Comparison of ENCODE assay signal across 9 cellular contexts in genomic region chr3:184523825-184524615, GRCh38. TPM values are rescaled to one million over a fixed set of nuclear protein-coding genes. Genes with fewer than 3 reads are reported as not detected.
DNase-seq lines count a peak whose midpoint lies in the region; ATAC-seq and TF ChIP-seq lines count a peak whose summit lies in the region.
"Had no signal": no experiment of that assay in that cellular context is flagged by ENCODE, and none has a peak within 500 bp of the region (broad histone marks: within the 10 kb centered on the region; RNA-seq: fewer than 3 reads in every experiment).

No MANE protein-coding gene starts in this region.

- DNase-seq in NCI-H345 (lab: John Stamatoyannopoulos, UW), result peak; percentile 18
- DNase-seq in NCI-H345 treated with DMSO at 0.1 percent for 48 hours (lab: John Stamatoyannopoulos, UW; ENCODE audit: unreplicated experiment), result no peak
- DNase-seq in NCI-H226, result peak; percentile 73
- DNase-seq in choroid plexus epithelial cell (ENCODE audit: low read depth), result peak; percentile 65
- no peak for DNase-seq in omental fat pad (ENCODE audit: low spot score)
- DNase-seq in retina, result no peak

- no peak overlapping the region for H3K4me3 ChIP-seq in choroid plexus epithelial cell (ENCODE audit: low read depth, low read length)

- ATAC-seq in omental fat pad (ENCODE audit: low FRiP score) (peak; percentile 91), HG03439 (IDR thresholded peaks at IDR 0.05; ENCODE audit: unreplicated experiment) (no peak), GM18502 (IDR thresholded peaks at IDR 0.05; ENCODE audit: poor library complexity, unreplicated experiment) (no peak)

- TF ChIP-seq CTCF in choroid plexus epithelial cell (conservative IDR thresholded peaks at IDR 0.05; ENCODE audit: low read depth, low read length) (no peak), omental fat pad (IDR thresholded peaks at IDR 0.05) (no peak)

RNA-seq across cellular contexts. Expression of gene EPHB3, which starts 37.6 kb away (rescaled TPM):
- 1 to 10 TPM in 3 of 4 donors, under 1 TPM in 1; 0.79 to 3.1 (median 2.1) TPM for total RNA-seq in omental fat pad
- total RNA-seq: NCI-H460 had no signal

Comparison
In these comparisons a context has a peak if more than half of its experiments do, and no peak if none do; other contexts are left out.
1. DNase-seq: peak in NCI-H345 (single experiment), NCI-H226 (single experiment) and choroid plexus epithelial cell (single experiment); none in NCI-H345 treated with DMSO at 0.1 percent for 48 hours (single experiment), omental fat pad (single experiment) and retina (single experiment).